ENCODE assay signal across 7 cellular contexts in genomic region chr1:205905095-205905494, GRCh38. TPM values are rescaled to one million over a fixed set of nuclear protein-coding genes. Genes with fewer than 3 reads are reported as not detected.
"Had no signal": no experiment of that assay in that cellular context is flagged by ENCODE, and none has a peak within 500 bp of the region (broad histone marks: within the 10 kb centered on the region; RNA-seq: fewer than 3 reads in every experiment).

No MANE protein-coding gene starts in this region.

RNA-seq across cellular contexts. Expression of gene SLC26A9, which starts 38.2 kb away (rescaled TPM):
- total RNA-seq: subcutaneous adipose tissue, temporal lobe, tibial nerve, transverse colon, urinary bladder, uterus had no signal
- polyA plus RNA-seq: urinary bladder had no signal

RNA-seq across cellular contexts. Expression of gene PM20D1, which starts 55.2 kb away (rescaled TPM):
- total RNA-seq: transverse colon, vagina had no signal
